In genomic region chr7:73663033-73663432, GRCh38 we compare ENCODE assay signal across 1 cellular context.
TF ChIP-seq lines count a peak whose summit lies in the region.

No MANE protein-coding gene starts in this region.

TF ChIP-seq in HepG2, 621 proteins besides CTCF, POLR2A, EP300 and RAD21:
- TF ChIP-seq ZMYM3 (CRISPR knock-in tag; IDR thresholded peaks at IDR 0.05) (peak; percentile 54), ZNF572 (CRISPR knock-in tag; IDR thresholded peaks at IDR 0.05) (no peak)
